Comparison of ENCODE assay signal across 8 cellular contexts in genomic region chr12:109097435-109098141, GRCh38. TPM values are rescaled to one million over a fixed set of nuclear protein-coding genes. Genes with fewer than 3 reads are reported as not detected.
DNase-seq lines count a peak whose midpoint lies in the region; ATAC-seq, FAIRE-seq and TF ChIP-seq lines count a peak whose summit lies in the region.

UNG (plus strand) TSS chr12:109097597; CDS start chr12:109097680, 83 bp downstream.

- no peaks in the 10 kb centered on the region for H3K27me3 ChIP-seq in kidney epithelial cell (ENCODE audit: control insufficient read depth, insufficient read depth, low read length)

- peak; percentile 88 for ATAC-seq in HG03442 (IDR thresholded peaks at IDR 0.05; ENCODE audit: unreplicated experiment)

- no peak for TF ChIP-seq CTCF in kidney epithelial cell (IDR thresholded peaks at IDR 0.05; ENCODE audit: insufficient read depth, low read length, poor library complexity, severe bottlenecking)

- no peaks in the 10 kb centered on the region for H3K36me3 ChIP-seq in kidney epithelial cell (ENCODE audit: control insufficient read depth, insufficient read depth, low read length)

- FAIRE-seq in GM19239 (lab: Jason Lieb, UNC) = peak; percentile 88

- DNase-seq in Ammon's horn (ENCODE audit: low spot score) (peak; percentile 97), GM19239 (ENCODE audit: insufficient read length, low spot score) (peak; percentile 94), NCI-H524 (lab: John Stamatoyannopoulos, UW) (peak; percentile 83 to 93), cerebellum (ENCODE audit: low spot score) (peak; percentile 98), kidney epithelial cell (ENCODE audit: low read depth) (peak; percentile 72)
- DNase-seq in activated CD4-positive, alpha-beta T cell treated with anti-CD3 and anti-CD28 coated beads for 24 hours (ENCODE audit: low read depth in 2 of 2) = peak; percentile 94 to 96
- DNase-seq in stimulated activated CD4-positive, alpha-beta T cell treated with anti-CD3 and anti-CD28 coated beads, Interleukin-15, amount 100 ng/mL, for 24 hours = peak; percentile 98

- H3K4me3 ChIP-seq in kidney epithelial cell (ENCODE audit: low read depth, low read length) = peak within 1 kb of the TSS; percentile 63

RNA-seq across cellular contexts. Expression of gene UNG, which starts in this region (rescaled TPM):
- total RNA-seq in cerebellum = 22.5 TPM
- 38.2 and 49.3 TPM in 2 replicates for total RNA-seq in kidney epithelial cell

Comparison
In these comparisons a context has a peak if more than half of its experiments do, and no peak if none do; other contexts are left out.
1. Peak in every context shown above with its lines: DNase-seq, ATAC-seq and H3K4me3 ChIP-seq.